Comparison of ENCODE assay signal across 9 cellular contexts in the genomic region with DNA sequence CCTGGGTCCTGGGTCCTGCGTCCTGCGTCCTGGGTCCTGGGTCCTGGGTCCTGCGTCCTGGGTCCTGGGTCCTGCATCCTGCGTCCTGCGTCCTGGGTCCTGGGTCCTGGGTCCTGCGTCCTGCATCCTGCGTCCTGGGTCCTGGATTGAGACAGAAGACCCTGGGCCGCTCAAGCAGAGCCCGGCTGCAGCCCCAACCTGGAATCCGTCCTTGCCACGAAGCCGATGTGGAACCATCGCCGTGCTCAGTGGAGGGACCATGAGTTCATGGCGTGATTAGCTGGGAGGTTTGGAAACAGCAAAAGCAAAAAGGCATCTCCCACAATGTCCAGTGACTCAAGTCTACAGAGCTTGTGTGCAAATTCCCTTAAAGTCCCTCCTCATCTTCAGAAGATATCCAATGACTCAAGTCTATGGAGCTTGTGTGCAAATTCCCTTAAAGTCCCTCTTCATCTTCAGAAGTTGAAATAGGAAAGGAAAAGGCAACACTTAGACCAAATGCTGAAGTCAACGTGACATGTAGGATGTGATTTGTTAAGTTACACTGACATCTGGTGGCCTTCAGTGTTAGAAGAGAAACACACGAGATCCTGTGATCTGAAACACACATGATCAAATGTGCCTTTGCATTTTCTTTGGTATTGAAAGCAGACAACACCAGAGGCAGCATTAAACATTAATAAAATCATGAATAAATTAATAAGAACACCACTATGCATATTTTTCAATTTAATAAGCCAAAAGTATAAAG.
DNase-seq lines count a peak whose midpoint lies in the region; ATAC-seq and TF ChIP-seq lines count a peak whose summit lies in the region.
"Had no signal": no experiment of that assay in that cellular context is flagged by ENCODE, and none has a peak within 500 bp of the region (broad histone marks: within the 10 kb centered on the region; RNA-seq: fewer than 3 reads in every experiment).

No MANE protein-coding gene starts in this region.

- H3K27me3 ChIP-seq in dorsolateral prefrontal cortex: no peaks in the 10 kb centered on the region

- H3K4me1 Mint-ChIP-seq in progenitor cell of endocrine pancreas (ENCODE audit: low read depth): peaks cover 14% of the 10 kb centered on the region
- H3K4me1 Mint-ChIP-seq in T-cell: no peaks in the 10 kb centered on the region
- no peaks in the 10 kb centered on the region for H3K4me1 Mint-ChIP-seq in activated CD4-positive, alpha-beta memory T cell treated with anti-CD3 and anti-CD28 coated beads for 36 hours (ENCODE audit: low read depth)
- H3K4me1 Mint-ChIP-seq: CD4-positive, CD25-positive, alpha-beta regulatory T cell had no signal

- H3K9me3 Mint-ChIP-seq in progenitor cell of endocrine pancreas (ENCODE audit: low read depth) (no peaks in the 10 kb centered on the region), T-cell (no peaks in the 10 kb centered on the region)
- no peaks in the 10 kb centered on the region for H3K9me3 Mint-ChIP-seq in activated CD4-positive, alpha-beta memory T cell treated with anti-CD3 and anti-CD28 coated beads for 36 hours
- H3K9me3 Mint-ChIP-seq: CD4-positive, CD25-positive, alpha-beta regulatory T cell had no signal

- no peak for ATAC-seq in T-cell (replicated peaks in 1 of 4)

- no peak overlapping the region for H3K4me3 ChIP-seq in dorsolateral prefrontal cortex

- no peak overlapping the region for H3K27ac ChIP-seq in dorsolateral prefrontal cortex

- H3K36me3 Mint-ChIP-seq in progenitor cell of endocrine pancreas (ENCODE audit: insufficient read depth) (no peaks in the 10 kb centered on the region), T-cell (no peaks in the 10 kb centered on the region)
- H3K36me3 Mint-ChIP-seq in activated CD4-positive, alpha-beta memory T cell treated with anti-CD3 and anti-CD28 coated beads for 36 hours: no peaks in the 10 kb centered on the region
- H3K36me3 Mint-ChIP-seq: CD4-positive, CD25-positive, alpha-beta regulatory T cell had no signal

- CTCF ChIA-PET in T-cell (lab: Charles Lee): interaction anchor here in 1 of 2 donors (0.6 kb wide), 1 partner anchor 10 kb away, joined by 3 read pairs; no protein-coding TSS in a partner anchor
- CTCF ChIA-PET in activated CD4-positive, alpha-beta memory T cell treated with anti-CD3 and anti-CD28 coated beads for 36 hours (lab: Charles Lee): no interaction called here

- peak; percentile 50 for DNase-seq in SIG-M5 treated with dmso at 0.1 percent for 504 hours (lab: John Stamatoyannopoulos, UW; ENCODE audit: unreplicated experiment)
- no peak for DNase-seq in SIG-M5 (lab: John Stamatoyannopoulos, UW)
- peak; percentile 85 for DNase-seq in NCI-H2227 (lab: John Stamatoyannopoulos, UW; ENCODE audit: unreplicated experiment)
- DNase-seq in dorsolateral prefrontal cortex: no peak
- no peak for DNase-seq in progenitor cell of endocrine pancreas (ENCODE audit: low spot score, unreplicated experiment)
- DNase-seq in mesenteric fat pad (ENCODE audit: low spot score): no peak
- no peak for DNase-seq in T-cell
- DNase-seq in activated CD4-positive, alpha-beta memory T cell treated with anti-CD3 and anti-CD28 coated beads for 36 hours: no peak

- TF ChIP-seq CTCF in dorsolateral prefrontal cortex (IDR thresholded peaks at IDR 0.05 in 54 of 56, conservative IDR thresholded peaks at IDR 0.05 in 2 of 56; ENCODE audit: low read depth in 1 of 56, partially characterized antibody in 56 of 56): peak; percentile 7 to 92 (median 70)
- peak; percentile 70 for TF ChIP-seq CTCF in progenitor cell of endocrine pancreas (IDR thresholded peaks at IDR 0.05; ENCODE audit: unreplicated experiment)

- H3K27me3 Mint-ChIP-seq in progenitor cell of endocrine pancreas: no peaks in the 10 kb centered on the region
- peaks cover 0 to 4% of the 10 kb centered on the region in 2 donors for H3K27me3 Mint-ChIP-seq in T-cell
- H3K27me3 Mint-ChIP-seq in activated CD4-positive, alpha-beta memory T cell treated with anti-CD3 and anti-CD28 coated beads for 36 hours: no peaks in the 10 kb centered on the region
- H3K27me3 Mint-ChIP-seq: CD4-positive, CD25-positive, alpha-beta regulatory T cell had no signal

- H3K27ac Mint-ChIP-seq in progenitor cell of endocrine pancreas (no peak overlapping the region), T-cell (no peak overlapping the region)
- H3K27ac Mint-ChIP-seq in activated CD4-positive, alpha-beta memory T cell treated with anti-CD3 and anti-CD28 coated beads for 36 hours: no peak overlapping the region
- H3K27ac Mint-ChIP-seq: CD4-positive, CD25-positive, alpha-beta regulatory T cell had no signal

- no peak overlapping the region for H3K4me3 Mint-ChIP-seq in progenitor cell of endocrine pancreas (ENCODE audit: low read depth)
- H3K4me3 Mint-ChIP-seq in T-cell: no peak overlapping the region
- H3K4me3 Mint-ChIP-seq in activated CD4-positive, alpha-beta memory T cell treated with anti-CD3 and anti-CD28 coated beads for 36 hours: no peak overlapping the region
- H3K4me3 Mint-ChIP-seq: CD4-positive, CD25-positive, alpha-beta regulatory T cell had no signal

- POLR2A ChIA-PET in T-cell (lab: Charles Lee): no interaction called here
- POLR2A ChIA-PET in activated CD4-positive, alpha-beta memory T cell treated with anti-CD3 and anti-CD28 coated beads for 36 hours (lab: Charles Lee): no interaction called here

- intact Hi-C loops in dorsolateral prefrontal cortex (cut with DNase I): loop anchor here in 1 of 2 donors (2.0 to 5.0 kb wide), 2 partner anchors 975 to 1155 kb away; no protein-coding TSS in a partner anchor
- intact Hi-C loops in activated CD4-positive, alpha-beta memory T cell treated with anti-CD3 and anti-CD28 coated beads for 36 hours (cut with micrococcal nuclease): no loop called here

Comparison
In these comparisons a context has a peak if more than half of its experiments do, and no peak if none do; other contexts are left out.
1. DNase-seq: peak in SIG-M5 treated with dmso at 0.1 percent for 504 hours (single experiment) and NCI-H2227 (single experiment); none in SIG-M5 (single experiment), dorsolateral prefrontal cortex (0 of 10), progenitor cell of endocrine pancreas (single experiment), mesenteric fat pad (single experiment), T-cell (0 of 34) and activated CD4-positive, alpha-beta memory T cell treated with anti-CD3 and anti-CD28 coated beads for 36 hours (single experiment).